ENCODE assay signal across 14 cellular contexts in the genomic region with DNA sequence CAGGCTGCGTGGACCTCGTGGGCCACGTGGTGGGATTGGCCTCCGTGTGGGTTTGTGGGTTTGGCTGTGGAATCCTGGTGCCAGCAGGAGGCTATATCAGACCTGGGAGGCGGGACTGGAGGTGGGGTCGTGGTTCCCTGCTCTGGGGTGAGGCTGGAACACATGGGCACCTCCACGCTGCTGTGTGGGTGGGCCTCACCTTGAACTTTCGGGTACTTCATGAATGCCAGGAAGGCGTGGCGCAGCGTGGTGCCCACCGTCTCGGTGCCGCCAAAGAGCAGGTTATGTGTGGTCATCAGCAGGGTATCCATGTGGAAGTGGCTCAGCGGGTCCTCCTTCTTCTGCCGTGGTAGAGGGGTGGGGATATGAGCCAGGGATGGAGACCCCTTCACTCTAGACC. TPM values are rescaled to one million over a fixed set of nuclear protein-coding genes. Genes with fewer than 3 reads are reported as not detected.
DNase-seq lines count a peak whose midpoint lies in the region; ATAC-seq and TF ChIP-seq lines count a peak whose summit lies in the region.
"Not testable (repeated sequence)": the region's sequence is repeated elsewhere in the genome, so short reads cannot be mapped to it uniquely, and the experiment has no call there.
"Had no signal": no experiment of that assay in that cellular context is flagged by ENCODE, and none has a peak within 500 bp of the region (broad histone marks: within the 10 kb centered on the region; RNA-seq: fewer than 3 reads in every experiment).

No MANE protein-coding gene starts in this region.

- H3K27ac ChIP-seq in ovary, result not testable (repeated sequence)

- H3K4me3 ChIP-seq in H7 (ENCODE audit: insufficient read depth, low read depth, low read length); ovary: not testable (repeated sequence)

- not testable (repeated sequence) for H3K27me3 ChIP-seq in H7 (ENCODE audit: control insufficient read depth, insufficient read depth, low read length); ovary

- intact Hi-C loops in ovary (cut with DNase I), result loop anchor here in 2 of 4 donors (5.0 kb wide), 1 partner anchor 163 kb away; no protein-coding TSS in a partner anchor

- POLR2A ChIA-PET in activated CD4-positive, alpha-beta T cell treated with anti-CD3 and anti-CD28 coated beads, Interleukin-2, amount 10 ng/mL, durations not matched to agents 7 days and 5 days (lab: Charles Lee), result not testable (repeated sequence)

- peak overlapping the region; percentile 27 for H3K27ac Mint-ChIP-seq in activated CD4-positive, alpha-beta T cell treated with anti-CD3 and anti-CD28 coated beads, Interleukin-2, amount 10 ng/mL, durations not matched to agents 7 days and 5 days
- peak overlapping the region; percentile 12 for H3K27ac Mint-ChIP-seq in activated naive CD4-positive, alpha-beta T cell treated with anti-CD3 and anti-CD28 coated beads, Interleukin-2, amount 50 U/mL, for 24 hours
- H3K27ac Mint-ChIP-seq in effector memory CD8-positive, alpha-beta T cell, result peak overlapping the region; percentile 93 to 95

- H3K36me3 Mint-ChIP-seq in activated CD4-positive, alpha-beta T cell treated with anti-CD3 and anti-CD28 coated beads, Interleukin-2, amount 10 ng/mL, durations not matched to agents 7 days and 5 days (ENCODE audit: low read depth), result peaks cover 28% of the 10 kb centered on the region
- H3K36me3 Mint-ChIP-seq in activated naive CD4-positive, alpha-beta T cell treated with anti-CD3 and anti-CD28 coated beads, Interleukin-2, amount 50 U/mL, for 24 hours, result peaks cover 12% of the 10 kb centered on the region
- H3K36me3 Mint-ChIP-seq in effector memory CD8-positive, alpha-beta T cell (ENCODE audit: insufficient read depth), result peaks cover 12% of the 10 kb centered on the region

- peak; percentile 13 for DNase-seq in H7
- not testable (repeated sequence) for DNase-seq in activated CD4-positive, alpha-beta T cell treated with anti-CD3 and anti-CD28 coated beads, Interleukin-2, amount 10 ng/mL, durations not matched to agents 7 days and 5 days; effector memory CD8-positive, alpha-beta T cell
- DNase-seq in left lobe of liver (ENCODE audit: low spot score), result peak; percentile 69
- DNase-seq in mucosa of gallbladder (ENCODE audit: low spot score), result peak; percentile 9
- peak in 3 of 5 donors; percentile 17 to 36 (median 25) for DNase-seq in ovary
- DNase-seq in ureter (ENCODE audit: low spot score), result peak; percentile 35

- peaks cover 14% of the 10 kb centered on the region for H3K4me1 ChIP-seq in ovary (ENCODE audit: insufficient read depth)

- not testable (repeated sequence) for H3K4me3 Mint-ChIP-seq in activated CD4-positive, alpha-beta T cell treated with anti-CD3 and anti-CD28 coated beads, Interleukin-2, amount 10 ng/mL, durations not matched to agents 7 days and 5 days; activated naive CD4-positive, alpha-beta T cell treated with anti-CD3 and anti-CD28 coated beads, Interleukin-2, amount 50 U/mL, for 24 hours; effector memory CD8-positive, alpha-beta T cell

- TF ChIP-seq POLR2A in ovary (IDR thresholded peaks at IDR 0.05), result not testable (repeated sequence)

- not testable (repeated sequence) for ATAC-seq in effector memory CD8-positive, alpha-beta T cell (replicated peaks)
- ATAC-seq in left lobe of liver, result peak; percentile 40

- WGBS in ovary, 3 donors, result 92 to 94% (median 93%) methylated on average over 16 of the region's 16 CpGs

- CTCF ChIA-PET in activated CD4-positive, alpha-beta T cell treated with anti-CD3 and anti-CD28 coated beads, Interleukin-2, amount 10 ng/mL, durations not matched to agents 7 days and 5 days (lab: Charles Lee), result interaction anchor here (0.6 to 1.3 kb wide), 3 partner anchors 8 to 162 kb away, joined by 3 to 4 read pairs (median 3); no protein-coding TSS in a partner anchor

- H3K4me1 Mint-ChIP-seq in activated CD4-positive, alpha-beta T cell treated with anti-CD3 and anti-CD28 coated beads, Interleukin-2, amount 10 ng/mL, durations not matched to agents 7 days and 5 days, result peaks cover 38% of the 10 kb centered on the region
- H3K4me1 Mint-ChIP-seq in activated naive CD4-positive, alpha-beta T cell treated with anti-CD3 and anti-CD28 coated beads, Interleukin-2, amount 50 U/mL, for 24 hours, result peaks cover 25% of the 10 kb centered on the region
- peaks cover 30 to 40% of the 10 kb centered on the region in 2 donors for H3K4me1 Mint-ChIP-seq in effector memory CD8-positive, alpha-beta T cell (ENCODE audit: low read depth in 2 of 2)

- not testable (repeated sequence) for H3K36me3 ChIP-seq in H7 (replicated peaks; ENCODE audit: control insufficient read depth, insufficient read depth, low read length); ovary

- not testable (repeated sequence) for TF ChIP-seq EP300 in ovary (IDR thresholded peaks at IDR 0.05)

- not testable (repeated sequence) for H3K27me3 Mint-ChIP-seq in activated CD4-positive, alpha-beta T cell treated with anti-CD3 and anti-CD28 coated beads, Interleukin-2, amount 10 ng/mL, durations not matched to agents 7 days and 5 days; activated naive CD4-positive, alpha-beta T cell treated with anti-CD3 and anti-CD28 coated beads, Interleukin-2, amount 50 U/mL, for 24 hours; effector memory CD8-positive, alpha-beta T cell

- TF ChIP-seq CTCF in ovary (IDR thresholded peaks at IDR 0.05), result not testable (repeated sequence)

- H3K9me3 Mint-ChIP-seq in activated CD4-positive, alpha-beta T cell treated with anti-CD3 and anti-CD28 coated beads, Interleukin-2, amount 10 ng/mL, durations not matched to agents 7 days and 5 days; activated naive CD4-positive, alpha-beta T cell treated with anti-CD3 and anti-CD28 coated beads, Interleukin-2, amount 50 U/mL, for 24 hours; effector memory CD8-positive, alpha-beta T cell: not testable (repeated sequence)

- not testable (repeated sequence) for H3K9me3 ChIP-seq in ovary

RNA-seq across cellular contexts. Expression of a gene that starts 25.3 kb away (rescaled TPM):
- total RNA-seq in H7 (2014; rRNA removed; shearing (Covaris generic)), result not detected in 2 replicates
- total RNA-seq in activated CD4-positive, alpha-beta T cell treated with anti-CD3 and anti-CD28 coated beads, Interleukin-2, amount 10 ng/mL, durations not matched to agents 7 days and 5 days, result not detected
- total RNA-seq in left lobe of liver, result 2,152 TPM
- total RNA-seq in mucosa of gallbladder, result 1.9 TPM
- total RNA-seq in ovary, result 1 to 10 TPM in 4 of 7 donors, under 1 TPM in 3; 0.25 to 2.7 (median 1.2) TPM
- 1 to 10 TPM; 1.2 to 3.4 TPM for polyA plus RNA-seq in ovary
- not detected for total RNA-seq in ureter
- total RNA-seq: Calu3; CD8-positive, alpha-beta memory T cell; GM23338; IMR-90; PC-3 had no signal
- polyA plus RNA-seq: A549; CD8-positive, alpha-beta memory T cell; IMR-90 had no signal

RNA-seq across cellular contexts. Expression of a gene that starts 25.9 kb away (rescaled TPM):
- total RNA-seq in H7 (2014; rRNA removed; shearing (Covaris generic)), result 110 and 148 TPM in 2 replicates
- total RNA-seq in activated CD4-positive, alpha-beta T cell treated with anti-CD3 and anti-CD28 coated beads, Interleukin-2, amount 10 ng/mL, durations not matched to agents 7 days and 5 days, result 100 to 1,000 TPM; 124 to 126 TPM
- total RNA-seq in left lobe of liver (42.2 TPM), mucosa of gallbladder (114 TPM), ovary (100 to 1,000 TPM in 4 of 7 donors, 10 to 100 TPM in 3; 61.5 to 121 (median 102) TPM), ureter (79.3 TPM)
- 10 to 100 TPM; 43.6 to 82.7 TPM for polyA plus RNA-seq in ovary

RNA-seq across cellular contexts. Expression of a gene that starts 46.9 kb away (rescaled TPM):
- 23.8 and 26.4 TPM in 2 replicates for total RNA-seq in H7 (2014; rRNA removed; shearing (Covaris generic))
- total RNA-seq in activated CD4-positive, alpha-beta T cell treated with anti-CD3 and anti-CD28 coated beads, Interleukin-2, amount 10 ng/mL, durations not matched to agents 7 days and 5 days, result 10 to 100 TPM; 52.8 to 54.7 TPM
- 9.0 TPM for total RNA-seq in left lobe of liver
- 54.4 TPM for total RNA-seq in mucosa of gallbladder
- 10 to 100 TPM in 6 of 7 donors, 1 to 10 TPM in 1; 9.1 to 32.9 (median 19.3) TPM for total RNA-seq in ovary
- 10 to 100 TPM in 1 of 2 donors, 1 to 10 TPM in 1; 6.5 to 18.9 TPM for polyA plus RNA-seq in ovary
- 45.3 TPM for total RNA-seq in ureter

RNA-seq across cellular contexts. Expression of a gene that starts 49.6 kb away (rescaled TPM):
- total RNA-seq in H7 (2014; rRNA removed; shearing (Covaris generic)), result not detected in 2 replicates
- total RNA-seq in activated CD4-positive, alpha-beta T cell treated with anti-CD3 and anti-CD28 coated beads, Interleukin-2, amount 10 ng/mL, durations not matched to agents 7 days and 5 days, result under 1 TPM in 1 of 2 experiments, not detected in 1; 0.89 TPM
- total RNA-seq in left lobe of liver, result 0.43 TPM
- total RNA-seq in mucosa of gallbladder, result 4.5 TPM
- total RNA-seq in ovary, result 1 to 10 TPM in 5 of 7 donors, not detected in 2; 1.7 to 3.9 (median 2.6) TPM
- 1 to 10 TPM in 1 of 2 donors, not detected in 1; 1.9 TPM for polyA plus RNA-seq in ovary
- total RNA-seq in ureter, result not detected
- total RNA-seq: GM23338, IMR-90, PC-3 had no signal
- polyA plus RNA-seq: A549; CD8-positive, alpha-beta memory T cell; GM23338 had no signal

RNA-seq across cellular contexts. Expression of a gene that starts 57.1 kb away (rescaled TPM):
- not detected in 2 replicates for total RNA-seq in H7 (2014; rRNA removed; shearing (Covaris generic))
- total RNA-seq in activated CD4-positive, alpha-beta T cell treated with anti-CD3 and anti-CD28 coated beads, Interleukin-2, amount 10 ng/mL, durations not matched to agents 7 days and 5 days, result not detected
- total RNA-seq in left lobe of liver (485 TPM), mucosa of gallbladder (0.72 TPM), ovary (1 to 10 TPM in 1 of 7 donors, under 1 TPM in 3, not detected in 3; 0.45 to 1.6 (median 0.69) TPM), ureter (not detected)
- under 1 TPM; 0.37 to 0.67 TPM for polyA plus RNA-seq in ovary
- total RNA-seq: Calu3; CD8-positive, alpha-beta memory T cell; GM23338; IMR-90; PC-3 had no signal
- polyA plus RNA-seq: A549; CD8-positive, alpha-beta memory T cell; GM23338; IMR-90 had no signal

Comparison
In these comparisons a context has a peak if more than half of its experiments do, and no peak if none do; other contexts are left out.
1. H3K27ac Mint-ChIP-seq: peak in every context shown above with its lines; median percentile 94 in effector memory CD8-positive, alpha-beta T cell; 27 in activated CD4-positive, alpha-beta T cell treated with anti-CD3 and anti-CD28 coated beads, Interleukin-2, amount 10 ng/mL, durations not matched to agents 7 days and 5 days; 12 in activated naive CD4-positive, alpha-beta T cell treated with anti-CD3 and anti-CD28 coated beads, Interleukin-2, amount 50 U/mL, for 24 hours.
2. RNA of a gene that starts 25.3 kb away (total RNA-seq): 2,152 TPM in left lobe of liver (single experiment); 1.9 TPM in mucosa of gallbladder (single experiment), 0.25 to 2.7 TPM in ovary, not detected in ureter (single experiment), not detected in activated CD4-positive, alpha-beta T cell treated with anti-CD3 and anti-CD28 coated beads, Interleukin-2, amount 10 ng/mL, durations not matched to agents 7 days and 5 days and not detected in H7; every median in the first group is over 100 times any median in the second.